In the genomic region with DNA sequence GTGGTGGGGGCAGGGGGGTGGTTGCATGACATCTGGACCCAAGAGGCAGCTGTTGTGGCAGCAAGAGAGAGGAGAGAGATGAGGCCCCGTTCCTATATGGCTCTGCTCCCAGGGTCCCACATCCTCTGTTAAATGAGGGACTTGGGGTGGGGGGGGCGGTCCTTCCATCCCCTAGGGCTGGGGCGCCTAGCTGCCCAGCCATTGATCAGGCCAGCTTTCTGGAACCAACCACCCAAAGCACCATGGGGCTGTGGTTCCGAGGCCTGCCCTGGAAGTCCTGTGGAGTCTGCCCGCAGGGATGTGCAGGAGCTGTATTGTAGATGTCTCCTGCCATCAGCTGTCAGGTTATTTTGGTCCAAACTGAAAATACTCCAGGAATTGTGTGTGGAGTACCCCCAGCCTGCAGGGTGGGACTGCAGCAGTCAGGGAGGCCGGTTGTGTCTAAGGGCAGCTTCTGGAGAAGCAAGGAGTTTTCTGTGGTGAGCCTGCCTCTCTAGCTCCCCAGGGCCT, we compare ENCODE assay signal across 8 cellular contexts. TPM values are rescaled to one million over a fixed set of nuclear protein-coding genes. Genes with fewer than 3 reads are reported as not detected.
A peak's percentile ranks its signal among the peaks of the same experiment; 100 is the strongest.
DNase-seq lines count a peak whose midpoint lies in the region; ATAC-seq, FAIRE-seq and TF ChIP-seq lines count a peak whose summit lies in the region.

No MANE protein-coding gene starts in this region.

- H3K9me3 Mint-ChIP-seq in activated CD4-positive, alpha-beta T cell treated with anti-CD3 and anti-CD28 coated beads, Interleukin-2, amount 10 ng/mL, durations not matched to agents 7 days and 5 days = no peaks in the 10 kb centered on the region
- no peaks in the 10 kb centered on the region for H3K9me3 Mint-ChIP-seq in astrocyte (ENCODE audit: unreplicated experiment)

- peak overlapping the region; percentile 77 for H3K4me3 ChIP-seq in astrocyte (ENCODE audit: insufficient read depth, low read depth, low read length)
- H3K4me3 ChIP-seq in left lung = peak overlapping the region; percentile 4 to 89
- peak overlapping the region; percentile 81 for H3K4me3 ChIP-seq in suprapubic skin

- POLR2A ChIA-PET in activated CD4-positive, alpha-beta T cell treated with anti-CD3 and anti-CD28 coated beads, Interleukin-2, amount 10 ng/mL, durations not matched to agents 7 days and 5 days (lab: Charles Lee) = no interaction called here

- TF ChIP-seq POLR2A in suprapubic skin (IDR thresholded peaks at IDR 0.05) = no peak

- H3K36me3 ChIP-seq in astrocyte (ENCODE audit: insufficient read depth, low read length) = peaks cover 12% of the 10 kb centered on the region
- peaks cover 0 to 35% of the 10 kb centered on the region in 2 donors for H3K36me3 ChIP-seq in left lung
- H3K36me3 ChIP-seq in suprapubic skin = peaks cover 33% of the 10 kb centered on the region

- FAIRE-seq in astrocyte (lab: Jason Lieb, UNC) = no peak

- peak overlapping the region; percentile 99 for H3K4me2 ChIP-seq in astrocyte (ENCODE audit: low read length)

- H3K27me3 ChIP-seq in astrocyte (ENCODE audit: insufficient read depth, low read length) (no peaks in the 10 kb centered on the region), left lung (no peaks in the 10 kb centered on the region), suprapubic skin (no peaks in the 10 kb centered on the region)

- 82% methylated on average over 3 of the region's 6 CpGs for WGBS in suprapubic skin

- peaks cover 37% of the 10 kb centered on the region for H4K20me1 ChIP-seq in astrocyte (ENCODE audit: insufficient read depth, low read length)

- H3K9me3 ChIP-seq in astrocyte (ENCODE audit: insufficient read depth, low read depth, low read length) (no peaks in the 10 kb centered on the region), left lung (no peaks in the 10 kb centered on the region), suprapubic skin (no peaks in the 10 kb centered on the region)

- DNase-seq in activated CD4-positive, alpha-beta T cell treated with anti-CD3 and anti-CD28 coated beads, Interleukin-2, amount 10 ng/mL, durations not matched to agents 7 days and 5 days = no peak
- DNase-seq in activated CD4-positive, alpha-beta T cell treated with anti-CD3 and anti-CD28 coated beads, Interleukin-2, amount 50 U/mL, for 1 hour = no peak
- DNase-seq in astrocyte (ENCODE audit: low read depth) (no peak), left lung (no peak), suprapubic skin (ENCODE audit: low spot score in 2 of 2) (no peak), NCI-H774 (lab: John Stamatoyannopoulos, UW) (no peak)

- H3K4me3 Mint-ChIP-seq in activated CD4-positive, alpha-beta T cell treated with anti-CD3 and anti-CD28 coated beads, Interleukin-2, amount 10 ng/mL, durations not matched to agents 7 days and 5 days = peak overlapping the region; percentile 89
- H3K4me3 Mint-ChIP-seq in astrocyte (ENCODE audit: unreplicated experiment) = peak overlapping the region; percentile 90

- CTCF ChIA-PET in activated CD4-positive, alpha-beta T cell treated with anti-CD3 and anti-CD28 coated beads, Interleukin-2, amount 10 ng/mL, durations not matched to agents 7 days and 5 days (lab: Charles Lee) = interaction anchor here (0.7 to 2.4 kb wide), 11 partner anchors 9 to 146 kb away, joined by 3 to 11 read pairs (median 3); a partner anchor contains a TSS

- intact Hi-C loops in left lung (cut with DNase I) = no loop called here

- TF ChIP-seq CTCF in astrocyte (IDR thresholded peaks at IDR 0.05; ENCODE audit: insufficient read depth, low read depth, low read length) (no peak), left lung (IDR thresholded peaks at IDR 0.05) (no peak), suprapubic skin (IDR thresholded peaks at IDR 0.05) (no peak)

- H3K79me2 ChIP-seq in astrocyte (ENCODE audit: insufficient read depth, low read length) = peaks cover 60% of the 10 kb centered on the region

- peaks cover 40% of the 10 kb centered on the region for H3K36me3 Mint-ChIP-seq in activated CD4-positive, alpha-beta T cell treated with anti-CD3 and anti-CD28 coated beads, Interleukin-2, amount 10 ng/mL, durations not matched to agents 7 days and 5 days (ENCODE audit: low read depth)
- peaks cover 13% of the 10 kb centered on the region for H3K36me3 Mint-ChIP-seq in astrocyte (ENCODE audit: low read depth, unreplicated experiment)

- H3K27ac ChIP-seq in astrocyte (ENCODE audit: low read depth, low read length) (peak overlapping the region; percentile 95), left lung (peak overlapping the region; percentile 9 to 96), suprapubic skin (peak overlapping the region; percentile 20)

- H3K4me1 Mint-ChIP-seq in activated CD4-positive, alpha-beta T cell treated with anti-CD3 and anti-CD28 coated beads, Interleukin-2, amount 10 ng/mL, durations not matched to agents 7 days and 5 days = peaks cover 66% of the 10 kb centered on the region
- peaks cover 31% of the 10 kb centered on the region for H3K4me1 Mint-ChIP-seq in astrocyte (ENCODE audit: low read depth, unreplicated experiment)

- ATAC-seq in left lung (no peak), GM21526 (IDR thresholded peaks at IDR 0.05; ENCODE audit: low FRiP score, unreplicated experiment) (no peak), HG02840 (IDR thresholded peaks at IDR 0.05; ENCODE audit: low FRiP score, unreplicated experiment) (no peak)

- H3K27ac Mint-ChIP-seq in activated CD4-positive, alpha-beta T cell treated with anti-CD3 and anti-CD28 coated beads, Interleukin-2, amount 10 ng/mL, durations not matched to agents 7 days and 5 days = peak overlapping the region; percentile 91
- H3K27ac Mint-ChIP-seq in astrocyte (ENCODE audit: unreplicated experiment) = peak overlapping the region; percentile 97

- TF ChIP-seq EP300 in suprapubic skin (IDR thresholded peaks at IDR 0.05) = no peak

- H3K9ac ChIP-seq in astrocyte (ENCODE audit: low read length) = peak overlapping the region; percentile 80

- H3K4me1 ChIP-seq in astrocyte (ENCODE audit: insufficient read depth, low read length) = peaks cover 50% of the 10 kb centered on the region
- H3K4me1 ChIP-seq in left lung = peaks cover 38 to 54% of the 10 kb centered on the region in 2 donors
- peaks cover 51% of the 10 kb centered on the region for H3K4me1 ChIP-seq in suprapubic skin

- no peaks in the 10 kb centered on the region for H3K27me3 Mint-ChIP-seq in activated CD4-positive, alpha-beta T cell treated with anti-CD3 and anti-CD28 coated beads, Interleukin-2, amount 10 ng/mL, durations not matched to agents 7 days and 5 days
- no peaks in the 10 kb centered on the region for H3K27me3 Mint-ChIP-seq in astrocyte (ENCODE audit: low read depth, unreplicated experiment)

- no peak overlapping the region for H2AFZ ChIP-seq in astrocyte (ENCODE audit: low read depth, low read length)

RNA-seq across cellular contexts. Expression of a gene that starts 5.2 kb away (rescaled TPM):
- total RNA-seq in activated CD4-positive, alpha-beta T cell treated with anti-CD3 and anti-CD28 coated beads, Interleukin-2, amount 10 ng/mL, durations not matched to agents 7 days and 5 days = 100 to 1,000 TPM; 148 to 153 TPM
- total RNA-seq in astrocyte = 122 and 135 TPM in 2 replicates
- 100 to 1,000 TPM; 114 TPM for total RNA-seq in left lung
- 100 to 1,000 TPM in 2 of 4 donors, 10 to 100 TPM in 2; 61.6 to 120 (median 100) TPM for total RNA-seq in suprapubic skin

RNA-seq across cellular contexts. Expression of a gene that starts 10.8 kb away (rescaled TPM):
- 10 to 100 TPM in 1 of 2 experiments, 1 to 10 TPM in 1; 8.6 to 10.7 TPM for total RNA-seq in activated CD4-positive, alpha-beta T cell treated with anti-CD3 and anti-CD28 coated beads, Interleukin-2, amount 10 ng/mL, durations not matched to agents 7 days and 5 days
- 4.4 and 7.2 TPM in 2 replicates for total RNA-seq in astrocyte
- total RNA-seq in left lung = 10 to 100 TPM; 37.6 to 65.2 TPM
- total RNA-seq in suprapubic skin = 10 to 100 TPM in 3 of 4 donors, 1 to 10 TPM in 1; 6.3 to 18.7 (median 11.8) TPM

RNA-seq across cellular contexts. Expression of a gene that starts 29.6 kb away (rescaled TPM):
- 10 to 100 TPM; 77.4 to 97.4 TPM for total RNA-seq in activated CD4-positive, alpha-beta T cell treated with anti-CD3 and anti-CD28 coated beads, Interleukin-2, amount 10 ng/mL, durations not matched to agents 7 days and 5 days
- total RNA-seq in astrocyte = 18.5 and 21.3 TPM in 2 replicates
- 10 to 100 TPM; 78.6 to 86.3 TPM for total RNA-seq in left lung
- total RNA-seq in suprapubic skin = 10 to 100 TPM; 51.3 to 91.9 (median 62.2) TPM

RNA-seq across cellular contexts. Expression of a gene that starts 58.8 kb away (rescaled TPM):
- total RNA-seq in activated CD4-positive, alpha-beta T cell treated with anti-CD3 and anti-CD28 coated beads, Interleukin-2, amount 10 ng/mL, durations not matched to agents 7 days and 5 days = 10 to 100 TPM; 22.9 to 26.2 TPM
- total RNA-seq in astrocyte (9.7 and 10.5 TPM in 2 replicates), left lung (10 to 100 TPM; 12.4 to 13.5 TPM), suprapubic skin (100 to 1,000 TPM in 1 of 4 donors, 10 to 100 TPM in 3; 13.5 to 119 (median 17.0) TPM)

Comparison
In these comparisons a context has a peak if more than half of its experiments do, and no peak if none do; other contexts are left out.
1. H3K27ac ChIP-seq: peak in every context shown above with its lines; median percentile 95 in astrocyte; 52 in left lung; 20 in suprapubic skin.